ENCODE assay signal across 8 cellular contexts in the genomic region with DNA sequence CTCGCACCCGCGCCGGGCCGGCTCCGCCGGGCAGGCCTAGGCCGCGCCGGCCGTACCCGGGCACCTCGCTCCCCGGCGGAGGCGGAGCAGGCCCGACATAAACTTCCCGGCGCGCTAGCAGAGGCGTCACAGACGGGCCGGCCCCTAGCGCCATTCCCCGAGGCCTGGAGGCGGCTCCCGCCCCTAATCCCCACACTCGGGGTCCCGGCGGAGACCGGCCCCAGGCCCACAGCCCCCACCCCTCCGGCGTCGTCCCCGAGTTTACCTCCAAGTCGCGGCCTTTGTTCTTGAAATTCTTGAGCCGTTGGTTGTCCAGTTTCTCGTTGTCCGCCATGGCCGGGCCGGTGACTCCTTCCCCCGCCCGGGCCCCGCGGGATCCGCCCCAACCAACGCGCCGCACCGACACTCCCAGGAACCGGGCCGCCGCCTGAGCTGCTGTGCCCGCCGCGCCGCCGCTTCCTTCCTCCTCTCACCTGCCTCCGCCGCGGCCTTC. TPM values are rescaled to one million over a fixed set of nuclear protein-coding genes. Genes with fewer than 3 reads are reported as not detected.
DNase-seq lines count a peak whose midpoint lies in the region; ATAC-seq and TF ChIP-seq lines count a peak whose summit lies in the region.

No MANE protein-coding gene starts in this region.

- DNase-seq in SIG-M5 treated with dmso at 0.1 percent for 504 hours (lab: John Stamatoyannopoulos, UW; ENCODE audit: unreplicated experiment) (peak; percentile 51), SIG-M5 (lab: John Stamatoyannopoulos, UW) (no peak), NCI-H1930 (lab: John Stamatoyannopoulos, UW) (peak; percentile 11 to 32), epithelial cell of esophagus (ENCODE audit: low read depth) (peak; percentile 79), stromal cell of bone marrow (ENCODE audit: low read depth) (peak; percentile 45)
- peak; percentile 66 for DNase-seq in activated CD8-positive, alpha-beta T cell treated with anti-CD3 and anti-CD28 coated beads, Interleukin-2, amount 10 ng/mL, durations not matched to agents 7 days and 5 days

- no peaks in the 10 kb centered on the region for H3K36me3 ChIP-seq in muscle layer of colon (ENCODE audit: insufficient read depth, low read length)

- H3K27me3 Mint-ChIP-seq in activated CD8-positive, alpha-beta T cell treated with anti-CD3 and anti-CD28 coated beads, Interleukin-2, amount 10 ng/mL, durations not matched to agents 7 days and 5 days (ENCODE audit: low read depth), result no peaks in the 10 kb centered on the region

- peak overlapping the region; percentile 83 for H3K27ac ChIP-seq in muscle layer of colon (ENCODE audit: low read depth, low read length)

- CTCF ChIA-PET in activated CD8-positive, alpha-beta T cell treated with anti-CD3 and anti-CD28 coated beads, Interleukin-2, amount 10 ng/mL, durations not matched to agents 7 days and 5 days (lab: Charles Lee), result no interaction called here

- POLR2A ChIA-PET in activated CD8-positive, alpha-beta T cell treated with anti-CD3 and anti-CD28 coated beads, Interleukin-2, amount 10 ng/mL, durations not matched to agents 7 days and 5 days (lab: Charles Lee), result interaction anchor here (0.9 to 3.5 kb wide), 5 partner anchors 10 to 433 kb away, joined by 3 to 26 read pairs (median 6); partner anchors contain the start of genes SMC4 and TRIM59

- peaks cover 43% of the 10 kb centered on the region for H3K36me3 Mint-ChIP-seq in activated CD8-positive, alpha-beta T cell treated with anti-CD3 and anti-CD28 coated beads, Interleukin-2, amount 10 ng/mL, durations not matched to agents 7 days and 5 days (ENCODE audit: low read depth)

- H3K4me1 ChIP-seq in muscle layer of colon (ENCODE audit: insufficient read depth, low read length), result peaks cover 40% of the 10 kb centered on the region

- H3K9ac ChIP-seq in muscle layer of colon (ENCODE audit: low read length), result peak overlapping the region; percentile 52

- H3K9me3 Mint-ChIP-seq in activated CD8-positive, alpha-beta T cell treated with anti-CD3 and anti-CD28 coated beads, Interleukin-2, amount 10 ng/mL, durations not matched to agents 7 days and 5 days (ENCODE audit: insufficient read depth), result no peaks in the 10 kb centered on the region

- no peaks in the 10 kb centered on the region for H3K27me3 ChIP-seq in muscle layer of colon (ENCODE audit: control insufficient read depth in 1 of 2, insufficient read depth in 2 of 2, low read length in 2 of 2)

- no peak for TF ChIP-seq CTCF in epithelial cell of esophagus (IDR thresholded peaks at IDR 0.05; ENCODE audit: insufficient read depth, low read depth, low read length, missing control alignments)

- H3K4me1 Mint-ChIP-seq in activated CD8-positive, alpha-beta T cell treated with anti-CD3 and anti-CD28 coated beads, Interleukin-2, amount 10 ng/mL, durations not matched to agents 7 days and 5 days (ENCODE audit: low read depth), result peaks cover 73% of the 10 kb centered on the region

- H3K4me3 Mint-ChIP-seq in activated CD8-positive, alpha-beta T cell treated with anti-CD3 and anti-CD28 coated beads, Interleukin-2, amount 10 ng/mL, durations not matched to agents 7 days and 5 days, result peak overlapping the region; percentile 97

- H3K9me3 ChIP-seq in muscle layer of colon (ENCODE audit: low read length), result no peaks in the 10 kb centered on the region

- peak; percentile 51 for ATAC-seq in HG02759 (IDR thresholded peaks at IDR 0.05; ENCODE audit: unreplicated experiment)
- ATAC-seq in activated CD8-positive, alpha-beta T cell treated with anti-CD3 and anti-CD28 coated beads, Interleukin-2, amount 10 ng/mL, durations not matched to agents 7 days and 5 days, result peak; percentile 54

- H3K4me3 ChIP-seq in epithelial cell of esophagus (ENCODE audit: low read length) (peak overlapping the region; percentile 57), muscle layer of colon (ENCODE audit: low read depth in 1 of 2, low read length in 2 of 2) (peak overlapping the region; percentile 54 to 83)

- H3K27ac Mint-ChIP-seq in activated CD8-positive, alpha-beta T cell treated with anti-CD3 and anti-CD28 coated beads, Interleukin-2, amount 10 ng/mL, durations not matched to agents 7 days and 5 days, result peak overlapping the region; percentile 98

RNA-seq across cellular contexts. Expression of gene KPNA4, which starts 0.4 kb away (rescaled TPM):
- 10 to 100 TPM; 36.7 to 46.3 TPM for total RNA-seq in activated CD8-positive, alpha-beta T cell treated with anti-CD3 and anti-CD28 coated beads, Interleukin-2, amount 10 ng/mL, durations not matched to agents 7 days and 5 days
